Comparison of ENCODE assay signal across 1 cellular context in the genomic region with DNA sequence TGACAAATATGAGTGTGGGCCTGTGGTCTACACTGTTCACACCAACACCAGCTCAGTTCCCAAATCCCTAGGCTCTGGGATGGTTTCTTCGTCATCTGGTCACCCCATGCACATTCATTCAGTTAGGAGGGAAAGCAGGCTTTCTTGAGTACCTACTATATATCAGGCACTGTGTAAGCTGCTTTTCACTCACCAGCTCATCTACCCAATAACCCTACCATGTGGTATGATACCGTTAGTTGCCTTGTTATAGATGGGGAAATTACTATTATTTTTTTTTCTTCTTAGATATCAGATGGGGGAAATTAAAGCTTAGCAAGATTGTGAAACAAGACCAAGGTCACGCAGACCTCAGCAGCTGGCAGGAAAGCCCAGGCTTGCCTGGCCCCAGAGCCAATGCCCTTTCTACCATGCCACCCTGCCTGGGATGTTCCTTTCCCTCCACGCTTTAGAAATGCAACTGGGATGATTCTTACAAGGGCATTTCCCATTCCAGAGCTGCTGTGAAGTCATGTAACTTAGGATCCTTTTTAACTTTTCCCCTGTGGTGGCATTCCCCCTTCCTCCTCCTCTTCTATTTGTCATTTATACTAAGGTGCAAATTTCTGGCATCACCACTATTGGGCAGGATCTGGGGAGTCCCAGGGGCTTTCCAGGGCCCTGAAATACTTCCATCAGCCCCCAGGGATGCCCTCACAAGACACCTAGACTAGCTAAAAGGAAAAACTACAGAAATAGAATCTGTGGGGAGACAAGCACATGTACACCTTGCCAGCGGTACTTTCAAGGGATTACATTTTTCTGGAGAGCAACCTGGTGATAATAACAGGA.
TF ChIP-seq lines count a peak whose summit lies in the region.

No MANE protein-coding gene starts in this region.

TF ChIP-seq in GM23338, 12 proteins besides CTCF, POLR2A, EP300 and RAD21 (continued from another document):
- TF ChIP-seq, protein P1, sequence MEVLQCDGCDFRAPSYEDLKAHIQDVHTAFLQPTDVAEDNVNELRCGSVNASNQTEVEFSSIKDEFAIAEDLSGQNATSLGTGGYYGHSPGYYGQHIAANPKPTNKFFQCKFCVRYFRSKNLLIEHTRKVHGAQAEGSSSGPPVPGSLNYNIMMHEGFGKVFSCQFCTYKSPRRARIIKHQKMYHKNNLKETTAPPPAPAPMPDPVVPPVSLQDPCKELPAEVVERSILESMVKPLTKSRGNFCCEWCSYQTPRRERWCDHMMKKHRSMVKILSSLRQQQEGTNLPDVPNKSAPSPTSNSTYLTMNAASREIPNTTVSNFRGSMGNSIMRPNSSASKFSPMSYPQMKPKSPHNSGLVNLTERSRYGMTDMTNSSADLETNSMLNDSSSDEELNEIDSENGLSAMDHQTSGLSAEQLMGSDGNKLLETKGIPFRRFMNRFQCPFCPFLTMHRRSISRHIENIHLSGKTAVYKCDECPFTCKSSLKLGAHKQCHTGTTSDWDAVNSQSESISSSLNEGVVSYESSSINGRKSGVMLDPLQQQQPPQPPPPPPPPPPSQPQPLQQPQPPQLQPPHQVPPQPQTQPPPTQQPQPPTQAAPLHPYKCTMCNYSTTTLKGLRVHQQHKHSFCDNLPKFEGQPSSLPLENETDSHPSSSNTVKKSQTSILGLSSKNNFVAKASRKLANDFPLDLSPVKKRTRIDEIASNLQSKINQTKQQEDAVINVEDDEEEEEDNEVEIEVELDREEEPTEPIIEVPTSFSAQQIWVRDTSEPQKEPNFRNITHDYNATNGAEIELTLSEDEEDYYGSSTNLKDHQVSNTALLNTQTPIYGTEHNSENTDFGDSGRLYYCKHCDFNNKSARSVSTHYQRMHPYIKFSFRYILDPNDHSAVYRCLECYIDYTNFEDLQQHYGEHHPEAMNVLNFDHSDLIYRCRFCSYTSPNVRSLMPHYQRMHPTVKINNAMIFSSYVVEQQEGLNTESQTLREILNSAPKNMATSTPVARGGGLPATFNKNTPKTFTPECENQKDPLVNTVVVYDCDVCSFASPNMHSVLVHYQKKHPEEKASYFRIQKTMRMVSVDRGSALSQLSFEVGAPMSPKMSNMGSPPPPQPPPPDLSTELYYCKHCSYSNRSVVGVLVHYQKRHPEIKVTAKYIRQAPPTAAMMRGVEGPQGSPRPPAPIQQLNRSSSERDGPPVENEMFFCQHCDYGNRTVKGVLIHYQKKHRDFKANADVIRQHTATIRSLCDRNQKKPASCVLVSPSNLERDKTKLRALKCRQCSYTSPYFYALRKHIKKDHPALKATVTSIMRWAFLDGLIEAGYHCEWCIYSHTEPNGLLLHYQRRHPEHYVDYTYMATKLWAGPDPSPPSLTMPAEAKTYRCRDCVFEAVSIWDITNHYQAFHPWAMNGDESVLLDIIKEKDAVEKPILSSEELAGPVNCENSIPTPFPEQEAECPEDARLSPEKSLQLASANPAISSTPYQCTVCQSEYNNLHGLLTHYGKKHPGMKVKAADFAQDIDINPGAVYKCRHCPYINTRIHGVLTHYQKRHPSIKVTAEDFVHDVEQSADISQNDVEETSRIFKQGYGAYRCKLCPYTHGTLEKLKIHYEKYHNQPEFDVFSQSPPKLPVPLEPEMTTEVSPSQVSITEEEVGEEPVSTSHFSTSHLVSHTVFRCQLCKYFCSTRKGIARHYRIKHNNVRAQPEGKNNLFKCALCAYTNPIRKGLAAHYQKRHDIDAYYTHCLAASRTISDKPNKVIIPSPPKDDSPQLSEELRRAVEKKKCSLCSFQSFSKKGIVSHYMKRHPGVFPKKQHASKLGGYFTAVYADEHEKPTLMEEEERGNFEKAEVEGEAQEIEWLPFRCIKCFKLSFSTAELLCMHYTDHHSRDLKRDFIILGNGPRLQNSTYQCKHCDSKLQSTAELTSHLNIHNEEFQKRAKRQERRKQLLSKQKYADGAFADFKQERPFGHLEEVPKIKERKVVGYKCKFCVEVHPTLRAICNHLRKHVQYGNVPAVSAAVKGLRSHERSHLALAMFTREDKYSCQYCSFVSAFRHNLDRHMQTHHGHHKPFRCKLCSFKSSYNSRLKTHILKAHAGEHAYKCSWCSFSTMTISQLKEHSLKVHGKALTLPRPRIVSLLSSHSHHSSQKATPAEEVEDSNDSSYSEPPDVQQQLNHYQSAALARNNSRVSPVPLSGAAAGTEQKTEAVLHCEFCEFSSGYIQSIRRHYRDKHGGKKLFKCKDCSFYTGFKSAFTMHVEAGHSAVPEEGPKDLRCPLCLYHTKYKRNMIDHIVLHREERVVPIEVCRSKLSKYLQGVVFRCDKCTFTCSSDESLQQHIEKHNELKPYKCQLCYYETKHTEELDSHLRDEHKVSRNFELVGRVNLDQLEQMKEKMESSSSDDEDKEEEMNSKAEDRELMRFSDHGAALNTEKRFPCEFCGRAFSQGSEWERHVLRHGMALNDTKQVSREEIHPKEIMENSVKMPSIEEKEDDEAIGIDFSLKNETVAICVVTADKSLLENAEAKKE (CRISPR knock-in tag; IDR thresholded peaks at IDR 0.05): no peak
- TF ChIP-seq STAT1 (IDR thresholded peaks at IDR 0.05; ENCODE audit: unreplicated experiment) (no peak), EZH2 (IDR thresholded peaks at IDR 0.05; ENCODE audit: low read depth, unreplicated experiment) (no peak), JUNB (IDR thresholded peaks at IDR 0.05; ENCODE audit: unreplicated experiment) (no peak), CREB1 (CRISPR knock-in tag; IDR thresholded peaks at IDR 0.05; ENCODE audit: low read depth) (no peak)
TF ChIP-seq in GM23338: peak in this region for 0.
